ENCODE assay signal across 15 cellular contexts in the genomic region with DNA sequence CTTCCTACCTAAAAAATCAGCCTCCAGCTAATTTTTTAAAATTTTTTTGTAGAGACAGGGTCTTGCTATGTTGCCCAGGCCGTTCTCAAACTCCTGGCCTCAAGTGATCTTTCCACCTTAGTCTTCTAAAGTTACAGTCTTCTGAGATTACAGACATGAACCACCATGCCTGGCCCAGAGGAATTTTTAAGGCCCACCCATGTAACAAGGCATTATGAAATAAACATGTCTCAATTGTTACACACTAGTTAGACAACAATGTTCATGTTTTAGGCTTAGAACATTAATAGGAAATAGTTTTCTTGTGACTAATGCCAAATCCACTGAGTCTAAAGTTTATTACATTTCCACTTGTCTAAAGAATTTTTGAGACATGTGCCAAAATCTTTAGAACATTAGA.
DNase-seq lines count a peak whose midpoint lies in the region; ATAC-seq and TF ChIP-seq lines count a peak whose summit lies in the region.
"Had no signal": no experiment of that assay in that cellular context is flagged by ENCODE, and none has a peak within 500 bp of the region (broad histone marks: within the 10 kb centered on the region; RNA-seq: fewer than 3 reads in every experiment).

No MANE protein-coding gene starts in this region.

- TF ChIP-seq CTCF in AG09309 (IDR thresholded peaks at IDR 0.05; ENCODE audit: control insufficient read depth, insufficient read depth, low read depth, low read length, missing control alignments) (no peak), osteoblast (IDR thresholded peaks at IDR 0.05; ENCODE audit: extremely low read depth, low read depth, low read length) (no peak), BE2C (IDR thresholded peaks at IDR 0.05; ENCODE audit: low read depth, low read length) (no peak)

- peak; percentile 56 for DNase-seq in AG09309 (ENCODE audit: low read depth)
- DNase-seq in SJSA1 (ENCODE audit: low read depth in 1 of 2, low spot score in 2 of 2), result peak; percentile 69 to 83
- peak; percentile 36 for DNase-seq in fibroblast of peridontal ligament (ENCODE audit: extremely low read depth)
- peak; percentile 41 for DNase-seq in pulmonary artery endothelial cell (ENCODE audit: low read depth, low spot score)
- DNase-seq in osteoblast (ENCODE audit: insufficient read length, low spot score, missing footprints), result no peak
- no peak for DNase-seq in BE2C
- DNase-seq in NK-92 treated with Interleukin-12 subunit alpha and Interleukin-12 subunit beta, amount 100 ng/mL, for 24 hours (lab: John Stamatoyannopoulos, UW), result no peak
- DNase-seq: activated naive CD4-positive, alpha-beta T cell treated with anti-CD3 and anti-CD28 coated beads, Interleukin-2, amount 10 ng/mL, durations not matched to agents 7 days and 5 days; DMS53; left colon; NCI-H2029; NCI-H82; SHP77 treated with DMSO at 0.1 percent for 48 hours; small intestine had no signal

- H3K27ac ChIP-seq in SJSA1 (peak overlapping the region; percentile 79), osteoblast (ENCODE audit: low read depth, low read length) (no peak overlapping the region)

- no peaks in the 10 kb centered on the region for H4K20me1 ChIP-seq in osteoblast (ENCODE audit: insufficient read depth, low read length)

- no peak overlapping the region for H3K4me2 ChIP-seq in osteoblast (ENCODE audit: insufficient read depth, low read length)

- H3K27me3 ChIP-seq in SJSA1 (replicated peaks) (no peaks in the 10 kb centered on the region), osteoblast (ENCODE audit: insufficient read depth, low read length) (no peaks in the 10 kb centered on the region), BE2C (no peaks in the 10 kb centered on the region)

- H3K36me3 ChIP-seq in SJSA1 (no peaks in the 10 kb centered on the region), osteoblast (ENCODE audit: insufficient read depth, low read length) (no peaks in the 10 kb centered on the region), BE2C (no peaks in the 10 kb centered on the region)

- no peak for ATAC-seq in GM19023 (IDR thresholded peaks at IDR 0.05; ENCODE audit: unreplicated experiment)
- ATAC-seq: left colon had no signal

- no peak overlapping the region for H2AFZ ChIP-seq in osteoblast (ENCODE audit: low read length)

- H3K4me3 ChIP-seq in AG09309 (ENCODE audit: control insufficient read depth, low read depth, low read length), result no peak overlapping the region
- no peak overlapping the region for H3K4me3 ChIP-seq in SJSA1
- H3K4me3 ChIP-seq in osteoblast (ENCODE audit: insufficient read depth, low read length), result no peak overlapping the region
- H3K4me3 ChIP-seq in BE2C (ENCODE audit: low read depth, low read length), result no peak overlapping the region

- no peaks in the 10 kb centered on the region for H3K9me3 ChIP-seq in SJSA1 (replicated peaks)
- no peaks in the 10 kb centered on the region for H3K9me3 ChIP-seq in osteoblast (ENCODE audit: low read depth, low read length)
- H3K9me3 ChIP-seq in BE2C, result no peaks in the 10 kb centered on the region

- H3K4me1 ChIP-seq in SJSA1 (replicated peaks), result peaks cover 30% of the 10 kb centered on the region
- H3K4me1 ChIP-seq in osteoblast (ENCODE audit: insufficient read depth, low read length), result peaks cover 5% of the 10 kb centered on the region
- H3K4me1 ChIP-seq in BE2C, result no peaks in the 10 kb centered on the region

- no peaks in the 10 kb centered on the region for H3K79me2 ChIP-seq in osteoblast (ENCODE audit: insufficient read depth, low read length)

Comparison
In these comparisons a context has a peak if more than half of its experiments do, and no peak if none do; other contexts are left out.
1. DNase-seq: peak in AG09309 (single experiment), SJSA1 (2 of 2), fibroblast of peridontal ligament (single experiment) and pulmonary artery endothelial cell (single experiment); none in osteoblast (single experiment), BE2C (single experiment) and NK-92 treated with Interleukin-12 subunit alpha and Interleukin-12 subunit beta, amount 100 ng/mL, for 24 hours (single experiment).